In genomic region chr1:205775015-205775716, GRCh38 we compare ENCODE assay signal across 8 cellular contexts. TPM values are rescaled to one million over a fixed set of nuclear protein-coding genes. Genes with fewer than 3 reads are reported as not detected.
DNase-seq lines count a peak whose midpoint lies in the region; ATAC-seq and TF ChIP-seq lines count a peak whose summit lies in the region.

TSS of gene RAB29 (minus strand) at chr1:205775482. CDS start at chr1:205774956, 526 bp downstream.

- intact Hi-C loops in natural killer cell (cut with micrococcal nuclease): loop anchor here (1.0 kb wide), 2 partner anchors 25 to 38 kb away; partner anchors contain the start of genes NUCKS1 and SLC41A1

- peaks cover 4% of the 10 kb centered on the region for H3K36me3 Mint-ChIP-seq in natural killer cell

- ATAC-seq in GM21825 (IDR thresholded peaks at IDR 0.05; ENCODE audit: unreplicated experiment) (peak; percentile 71), natural killer cell (peak; percentile 83 to 94 (median 87))

- peak within 1 kb of the TSS; percentile 95 for H2AFZ ChIP-seq in Karpas-422 (ENCODE audit: low read length)

- H4K20me1 ChIP-seq in Karpas-422 (ENCODE audit: insufficient read depth, low read depth, low read length): no peaks in the 10 kb centered on the region

- peak; percentile 50 for DNase-seq in DMS79 treated with DMSO at 0.1 percent for 48 hours (lab: John Stamatoyannopoulos, UW)
- DNase-seq in Karpas-422: peak; percentile 92
- DNase-seq in RPMI8226: peak; percentile 89
- DNase-seq in activated T-helper 1 cell treated with anti-CD3 and anti-CD28 coated beads, Interleukin-2, amount 50 U/mL, for 16 hours (ENCODE audit: low read depth in 1 of 2, low spot score in 1 of 2): peak; percentile 65 to 66
- DNase-seq in fibroblast of peridontal ligament (ENCODE audit: extremely low read depth): peak; percentile 89
- peak; percentile 84 for DNase-seq in natural killer cell
- DNase-seq in stimulated activated naive CD4-positive, alpha-beta T cell (lab: John Stamatoyannopoulos, UW): peak; percentile 76 to 90 (median 81)

- no peaks in the 10 kb centered on the region for H3K27me3 ChIP-seq in Karpas-422 (ENCODE audit: low read length)

- peak within 1 kb of the TSS; percentile 88 for H3K4me2 ChIP-seq in Karpas-422 (ENCODE audit: low read depth, low read length, poor library complexity, severe bottlenecking)

- H3K9me3 ChIP-seq in Karpas-422 (ENCODE audit: low read length): no peaks in the 10 kb centered on the region

- no peaks in the 10 kb centered on the region for H3K36me3 ChIP-seq in Karpas-422 (ENCODE audit: insufficient read depth, low read length)

- peak within 1 kb of the TSS; percentile 98 for H3K27ac Mint-ChIP-seq in natural killer cell

- H3K9me2 ChIP-seq in Karpas-422 (replicated peaks; ENCODE audit: insufficient read depth, low read length): no peaks in the 10 kb centered on the region

- H3K9ac ChIP-seq in Karpas-422 (ENCODE audit: low read length): peak within 1 kb of the TSS; percentile 74

- H3K27ac ChIP-seq in Karpas-422 (ENCODE audit: low read length): no peak within 1 kb of the TSS

- peaks cover 12% of the 10 kb centered on the region for H3K4me1 ChIP-seq in Karpas-422 (ENCODE audit: low read length)

- H3K4me3 ChIP-seq in Karpas-422 (ENCODE audit: low read length): peak within 1 kb of the TSS; percentile 81

- H3K27me3 Mint-ChIP-seq in natural killer cell (ENCODE audit: low read depth in 2 of 2): no peaks in the 10 kb centered on the region

- peak within 1 kb of the TSS; percentile 96 for H3K4me3 Mint-ChIP-seq in natural killer cell

- peaks cover 62 to 63% of the 10 kb centered on the region in 2 donors for H3K4me1 Mint-ChIP-seq in natural killer cell

- TF ChIP-seq CTCF in natural killer cell (IDR thresholded peaks at IDR 0.05): no peak

- H3K9me3 Mint-ChIP-seq in natural killer cell: no peaks in the 10 kb centered on the region

- H3K79me2 ChIP-seq in Karpas-422 (ENCODE audit: low read length): no peaks in the 10 kb centered on the region

RNA-seq across cellular contexts. Expression of gene RAB29, which starts in this region (rescaled TPM):
- total RNA-seq in Karpas-422 (2014; rRNA removed; shearing (Covaris generic); ENCODE audit: low replicate concordance): 3.1 and 3.6 TPM in 2 replicates
- 100 to 1,000 TPM in 1 of 3 donors, 10 to 100 TPM in 2; 69.0 to 120 (median 95.1) TPM for total RNA-seq in natural killer cell

Comparison
In these comparisons a context has a peak if more than half of its experiments do, and no peak if none do; other contexts are left out.
1. RNA of gene RAB29 (total RNA-seq): 69.0 to 120 TPM in natural killer cell; 3.1 to 3.6 TPM in Karpas-422; every median in the first group is over 10 times any median in the second.
2. Peak in every context shown above with its lines, with median percentiles within 50 percentile points of each other: DNase-seq.